8 cellular contexts compared by ENCODE assay signal in genomic region chr3:14949126-14949525, GRCh38. TPM values are rescaled to one million over a fixed set of nuclear protein-coding genes. Genes with fewer than 3 reads are reported as not detected.
DNase-seq lines count a peak whose midpoint lies in the region; ATAC-seq and TF ChIP-seq lines count a peak whose summit lies in the region.

No MANE protein-coding gene starts in this region.

- H3K9me3 ChIP-seq in esophagus muscularis mucosa (no peaks in the 10 kb centered on the region), parathyroid adenoma (ENCODE audit: control insufficient read depth, low read length) (no peaks in the 10 kb centered on the region)

- intact Hi-C loops in esophagus muscularis mucosa (cut with DNase I): loop anchor here (10.0 kb wide), 1 partner anchor 106 kb away; no protein-coding TSS in a partner anchor

- no peaks in the 10 kb centered on the region for H3K27me3 ChIP-seq in esophagus muscularis mucosa
- no peaks in the 10 kb centered on the region for H3K27me3 ChIP-seq in parathyroid adenoma (ENCODE audit: control insufficient read depth, insufficient read depth, low read length)

- 23% methylated on average over 5 of the region's 5 CpGs for WGBS in esophagus muscularis mucosa

- no peak for ATAC-seq in GM21786 (IDR thresholded peaks at IDR 0.05; ENCODE audit: unreplicated experiment)

- TF ChIP-seq EP300 in esophagus muscularis mucosa (IDR thresholded peaks at IDR 0.05): no peak

- H3K27ac ChIP-seq in esophagus muscularis mucosa (replicated peaks in 1 of 4) (peak overlapping the region; percentile 99 to 100 (median 99)), parathyroid adenoma (peak overlapping the region; percentile 98)

- peak overlapping the region; percentile 82 to 99 (median 92) for H3K4me3 ChIP-seq in esophagus muscularis mucosa
- peak overlapping the region; percentile 67 for H3K4me3 ChIP-seq in parathyroid adenoma (ENCODE audit: low read depth, low read length)

- H3K4me1 ChIP-seq in esophagus muscularis mucosa (peaks cover 26 to 71% (median 52%) of the 10 kb centered on the region in 4 donors), parathyroid adenoma (peaks cover 4% of the 10 kb centered on the region)

- H3K9ac ChIP-seq in parathyroid adenoma: no peak overlapping the region

- TF ChIP-seq POLR2A in esophagus muscularis mucosa (IDR thresholded peaks at IDR 0.05; ENCODE audit: low read depth): no peak

- peak; percentile 43 for DNase-seq in EH (ENCODE audit: low read depth)
- peak; percentile 7 for DNase-seq in RKO (ENCODE audit: low spot score)
- no peak for DNase-seq in esophagus muscularis mucosa (ENCODE audit: extremely low spot score)
- no peak for DNase-seq in HT-29 (ENCODE audit: low spot score)
- no peak for DNase-seq in NCI-H774 (lab: John Stamatoyannopoulos, UW)
- DNase-seq in H4 (ENCODE audit: low spot score): no peak

- peak overlapping the region; percentile 93 for H3K4me2 ChIP-seq in parathyroid adenoma (ENCODE audit: low read length)

- H2AFZ ChIP-seq in parathyroid adenoma: peak overlapping the region; percentile 93

- H3K79me2 ChIP-seq in parathyroid adenoma: peaks cover 37% of the 10 kb centered on the region

- H3K36me3 ChIP-seq in esophagus muscularis mucosa: peaks cover 9 to 17% (median 13%) of the 10 kb centered on the region in 4 donors
- H3K36me3 ChIP-seq in parathyroid adenoma (ENCODE audit: control insufficient read depth, insufficient read depth, low read length): no peaks in the 10 kb centered on the region

- TF ChIP-seq CTCF in esophagus muscularis mucosa (IDR thresholded peaks at IDR 0.05): no peak
- TF ChIP-seq CTCF in parathyroid adenoma (IDR thresholded peaks at IDR 0.05): no peak

RNA-seq across cellular contexts. Expression of gene NR2C2, which starts 1.7 kb away (rescaled TPM):
- 10 to 100 TPM; 36.4 to 43.9 (median 40.8) TPM for total RNA-seq in esophagus muscularis mucosa
- total RNA-seq in HT-29 (2014; rRNA removed; shearing (Covaris generic)): 14.1 and 18.0 TPM in 2 replicates
- 12.0 and 12.7 TPM in 2 replicates for total RNA-seq in H4 (2014; rRNA removed; shearing (Covaris generic))

Comparison
In these comparisons a context has a peak if more than half of its experiments do, and no peak if none do; other contexts are left out.
1. DNase-seq: peak in EH (single experiment) and RKO (single experiment); none in esophagus muscularis mucosa (single experiment), HT-29 (single experiment), NCI-H774 (single experiment) and H4 (single experiment).